In the genomic region with DNA sequence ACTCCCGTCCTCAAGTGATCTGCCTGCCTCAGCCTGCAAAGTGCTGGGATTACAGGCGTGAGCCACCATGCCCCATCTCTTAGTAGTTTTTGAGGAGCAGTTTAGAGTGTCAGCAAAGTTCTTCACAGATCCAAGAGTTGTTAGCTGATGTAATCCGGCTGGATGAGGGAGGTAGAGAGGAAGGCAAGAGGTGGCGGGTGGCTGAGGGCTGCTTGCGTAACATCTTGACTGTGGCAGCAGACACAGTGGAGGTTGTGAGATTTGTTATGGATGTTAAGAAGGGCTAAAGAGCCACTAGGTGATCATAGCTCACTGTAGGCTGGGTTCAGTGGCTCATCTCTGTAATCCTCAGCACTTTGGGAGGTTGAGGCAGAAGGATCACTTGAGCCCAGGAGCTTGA, we compare ENCODE assay signal across 11 cellular contexts.
"Had no signal": no experiment of that assay in that cellular context is flagged by ENCODE, and none has a peak within 500 bp of the region (broad histone marks: within the 10 kb centered on the region; RNA-seq: fewer than 3 reads in every experiment).

No MANE protein-coding gene starts in this region.

- H3K4me1 ChIP-seq: pancreas had no signal

- H3K36me3 ChIP-seq: cardiac muscle cell, pancreas, WERI-Rb-1 had no signal

- H3K4me3 ChIP-seq: cardiac muscle cell, mucosa of descending colon, pancreas had no signal

- H3K4me3 Mint-ChIP-seq: activated CD4-positive, alpha-beta memory T cell treated with anti-CD3 and anti-CD28 coated beads for 36 hours; activated CD8-positive, alpha-beta memory T cell treated with anti-CD3 and anti-CD28 coated beads, Interleukin-2, amount 10 ng/mL, durations not matched to agents 7 days and 5 days; activated naive CD4-positive, alpha-beta T cell treated with anti-CD3 and anti-CD28 coated beads, Interleukin-2, amount 10 ng/mL, durations not matched to agents 7 days and 5 days; activated T-cell treated with anti-CD3 and anti-CD28 coated beads, Interleukin-2, amount 50 U/mL, for 24 hours; naive thymus-derived CD4-positive, alpha-beta T cell; stimulated activated memory B cell treated with anti-CD40 and anti-IgM and Interleukin-4, amounts not matched to agents 10 μg/mL and 1 μg/mL and 100 μg/mL, for 72 hours had no signal

- H3K36me3 Mint-ChIP-seq: activated CD4-positive, alpha-beta memory T cell treated with anti-CD3 and anti-CD28 coated beads for 36 hours; activated CD8-positive, alpha-beta memory T cell treated with anti-CD3 and anti-CD28 coated beads, Interleukin-2, amount 10 ng/mL, durations not matched to agents 7 days and 5 days; activated naive CD4-positive, alpha-beta T cell treated with anti-CD3 and anti-CD28 coated beads, Interleukin-2, amount 10 ng/mL, durations not matched to agents 7 days and 5 days; naive thymus-derived CD4-positive, alpha-beta T cell; stimulated activated memory B cell treated with anti-CD40 and anti-IgM and Interleukin-4, amounts not matched to agents 10 μg/mL and 1 μg/mL and 100 μg/mL, for 72 hours had no signal

- H3K27ac ChIP-seq: cardiac muscle cell, pancreas, WERI-Rb-1 had no signal

- H3K9me3 ChIP-seq: mucosa of descending colon, pancreas had no signal

- ATAC-seq: activated CD8-positive, alpha-beta memory T cell treated with anti-CD3 and anti-CD28 coated beads, Interleukin-2, amount 10 ng/mL, durations not matched to agents 7 days and 5 days; mucosa of descending colon; naive thymus-derived CD4-positive, alpha-beta T cell; pancreas; stimulated activated memory B cell treated with anti-CD40 and anti-IgM and Interleukin-4, amounts not matched to agents 10 μg/mL and 1 μg/mL and 100 μg/mL, for 72 hours had no signal

- H3K9me3 Mint-ChIP-seq: activated CD4-positive, alpha-beta memory T cell treated with anti-CD3 and anti-CD28 coated beads for 36 hours; activated naive CD4-positive, alpha-beta T cell treated with anti-CD3 and anti-CD28 coated beads, Interleukin-2, amount 10 ng/mL, durations not matched to agents 7 days and 5 days; activated T-cell treated with anti-CD3 and anti-CD28 coated beads, Interleukin-2, amount 50 U/mL, for 24 hours; naive thymus-derived CD4-positive, alpha-beta T cell; stimulated activated memory B cell treated with anti-CD40 and anti-IgM and Interleukin-4, amounts not matched to agents 10 μg/mL and 1 μg/mL and 100 μg/mL, for 72 hours had no signal

- H3K4me1 Mint-ChIP-seq: activated CD8-positive, alpha-beta memory T cell treated with anti-CD3 and anti-CD28 coated beads, Interleukin-2, amount 10 ng/mL, durations not matched to agents 7 days and 5 days; activated naive CD4-positive, alpha-beta T cell treated with anti-CD3 and anti-CD28 coated beads, Interleukin-2, amount 10 ng/mL, durations not matched to agents 7 days and 5 days; stimulated activated memory B cell treated with anti-CD40 and anti-IgM and Interleukin-4, amounts not matched to agents 10 μg/mL and 1 μg/mL and 100 μg/mL, for 72 hours had no signal

- H3K27ac Mint-ChIP-seq: activated CD4-positive, alpha-beta memory T cell treated with anti-CD3 and anti-CD28 coated beads for 36 hours; activated CD8-positive, alpha-beta memory T cell treated with anti-CD3 and anti-CD28 coated beads, Interleukin-2, amount 10 ng/mL, durations not matched to agents 7 days and 5 days; activated naive CD4-positive, alpha-beta T cell treated with anti-CD3 and anti-CD28 coated beads, Interleukin-2, amount 10 ng/mL, durations not matched to agents 7 days and 5 days; activated T-cell treated with anti-CD3 and anti-CD28 coated beads, Interleukin-2, amount 50 U/mL, for 24 hours; naive thymus-derived CD4-positive, alpha-beta T cell; stimulated activated memory B cell treated with anti-CD40 and anti-IgM and Interleukin-4, amounts not matched to agents 10 μg/mL and 1 μg/mL and 100 μg/mL, for 72 hours had no signal

- H3K27me3 ChIP-seq: cardiac muscle cell, pancreas had no signal

- DNase-seq: activated CD4-positive, alpha-beta memory T cell treated with anti-CD3 and anti-CD28 coated beads for 36 hours; activated CD8-positive, alpha-beta memory T cell treated with anti-CD3 and anti-CD28 coated beads, Interleukin-2, amount 10 ng/mL, durations not matched to agents 7 days and 5 days; activated naive CD4-positive, alpha-beta T cell treated with anti-CD3 and anti-CD28 coated beads, Interleukin-2, amount 10 ng/mL, durations not matched to agents 7 days and 5 days; activated T-cell treated with anti-CD3 and anti-CD28 coated beads, Interleukin-2, amount 50 U/mL, for 24 hours; islet precursor cell; mucosa of descending colon; naive thymus-derived CD4-positive, alpha-beta T cell; pancreas; WERI-Rb-1 had no signal
